19 cellular contexts compared by ENCODE assay signal in the genomic region with DNA sequence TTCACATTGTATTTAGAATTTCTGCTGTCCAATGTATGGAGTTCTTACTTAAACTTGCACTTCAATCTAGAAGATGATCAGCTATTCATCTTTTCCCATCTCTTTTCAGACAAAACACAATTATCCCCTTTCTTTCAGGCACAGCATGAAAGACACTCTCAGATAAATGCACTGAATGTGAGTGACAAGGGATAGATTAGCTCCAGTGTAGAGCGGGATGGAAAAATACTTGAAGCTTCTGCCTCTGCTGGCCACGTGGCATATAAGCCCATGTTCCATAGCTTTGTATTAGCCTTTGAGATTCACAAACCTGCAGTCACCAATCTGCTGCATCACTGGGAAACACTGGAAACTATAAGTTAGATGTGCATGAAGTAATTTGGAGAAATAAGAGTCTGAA.
DNase-seq lines count a peak whose midpoint lies in the region; ATAC-seq and TF ChIP-seq lines count a peak whose summit lies in the region.
"Had no signal": no experiment of that assay in that cellular context is flagged by ENCODE, and none has a peak within 500 bp of the region (broad histone marks: within the 10 kb centered on the region; RNA-seq: fewer than 3 reads in every experiment).

No MANE protein-coding gene starts in this region.

- no peak overlapping the region for H3K27ac ChIP-seq in H9 (ENCODE audit: insufficient read length, low read depth, low read length)
- no peak overlapping the region for H3K27ac ChIP-seq in VCaP
- H3K27ac ChIP-seq in neural cell (ENCODE audit: low read length): no peak overlapping the region
- H3K27ac ChIP-seq: breast epithelium, upper lobe of left lung had no signal

- no peak overlapping the region for H2BK5ac ChIP-seq in H9 (ENCODE audit: insufficient read length, low read length)

- no peak overlapping the region for H4K8ac ChIP-seq in H9 (replicated peaks; ENCODE audit: insufficient read length, low read depth, low read length)

- H3K4ac ChIP-seq in H9 (ENCODE audit: low read depth, low read length): no peak overlapping the region

- H4K20me1 ChIP-seq in H9 (ENCODE audit: control insufficient read depth, insufficient read depth, insufficient read length) (no peaks in the 10 kb centered on the region), neural cell (ENCODE audit: insufficient read depth) (no peaks in the 10 kb centered on the region)

- H2BK12ac ChIP-seq in H9 (ENCODE audit: insufficient read length, low read depth, low read length): no peak overlapping the region

- no peaks in the 10 kb centered on the region for H3K36me3 Mint-ChIP-seq in H9 (ENCODE audit: insufficient read depth in 1 of 3, low read depth in 3 of 3)

- ATAC-seq in HG03439 (IDR thresholded peaks at IDR 0.05; ENCODE audit: unreplicated experiment): no peak

- peak; percentile 90 for TF ChIP-seq EP300 in neural cell (conservative IDR thresholded peaks at IDR 0.05; ENCODE audit: poor library complexity, severe bottlenecking)

- no peaks in the 10 kb centered on the region for H3K79me1 ChIP-seq in H9 (ENCODE audit: insufficient read depth, low read depth, low read length, poor library complexity, severe bottlenecking)

- no peak overlapping the region for H3K56ac ChIP-seq in H9 (ENCODE audit: insufficient read length, low read depth, low read length)

- H3K14ac ChIP-seq in H9 (ENCODE audit: insufficient read depth, low read length): no peak overlapping the region

- no peaks in the 10 kb centered on the region for H3K9me3 ChIP-seq in H9 (ENCODE audit: control insufficient read depth, low read depth, low read length)
- H3K9me3 ChIP-seq in neural cell (ENCODE audit: low read length): no peaks in the 10 kb centered on the region
- H3K9me3 ChIP-seq: BE2C, breast epithelium, upper lobe of left lung had no signal

- H3K27me3 ChIP-seq in H9 (ENCODE audit: insufficient read depth, low read length) (no peaks in the 10 kb centered on the region), neural cell (ENCODE audit: insufficient read depth, low read depth, low read length) (no peaks in the 10 kb centered on the region)
- H3K27me3 ChIP-seq: BE2C, breast epithelium, upper lobe of left lung had no signal

- no peak for TF ChIP-seq POLR2A in NB4 (IDR thresholded peaks at IDR 0.05; ENCODE audit: extremely low read depth, insufficient read length)

- peak; percentile 40; the same call in 2 of the 3 replicates for TF ChIP-seq CTCF in H9 (conservative IDR thresholded peaks at IDR 0.05)
- TF ChIP-seq CTCF in NB4 (IDR thresholded peaks at IDR 0.05; ENCODE audit: low read depth, low read length): peak; percentile 11
- TF ChIP-seq CTCF in VCaP (conservative IDR thresholded peaks at IDR 0.05): peak; percentile 35; the same call in 1 of the 2 replicates
- TF ChIP-seq CTCF in neural cell (IDR thresholded peaks at IDR 0.05; ENCODE audit: poor library complexity, severe bottlenecking): peak; percentile 73

- H2AFZ ChIP-seq in H9 (ENCODE audit: low read length) (no peak overlapping the region), neural cell (ENCODE audit: low read depth, low read length) (no peak overlapping the region)

- H3F3A ChIP-seq in neural cell (ENCODE audit: insufficient read depth, low read length, poor library complexity, severe bottlenecking): no peaks in the 10 kb centered on the region

- WGBS in H9 (ENCODE audit: extremely low coverage, insufficient read length, low lambda C conversion rate): no CpG with 5 or more reads among the region's 2 CpGs

- H3K27me3 Mint-ChIP-seq in H9 (ENCODE audit: low read depth): no peaks in the 10 kb centered on the region

- no peaks in the 10 kb centered on the region for H3K23me2 ChIP-seq in H9 (ENCODE audit: insufficient read length, low read depth, low read length, poor library complexity, severe bottlenecking)

- H4K91ac ChIP-seq in H9 (ENCODE audit: insufficient read length, low read depth, low read length): no peak overlapping the region

- no peak overlapping the region for H3K4me3 ChIP-seq in NB4 (ENCODE audit: low read depth, low read length)
- no peak overlapping the region for H3K4me3 ChIP-seq in neural cell (ENCODE audit: low read length)
- H3K4me3 ChIP-seq: breast epithelium, upper lobe of left lung had no signal

- H3K4me1 Mint-ChIP-seq in H9: peaks cover 0 to under 1% of the 10 kb centered on the region in 2 experiments; a peak in 2 of 4 replicates

- H2BK120ac ChIP-seq in H9 (ENCODE audit: low read depth, low read length, poor library complexity, severe bottlenecking): no peak overlapping the region

- no peak for DNase-seq in H9
- DNase-seq in NB4 (ENCODE audit: low read depth): no peak
- DNase-seq in activated effector memory CD4-positive, alpha-beta T cell treated with anti-CD3 and anti-CD28 coated beads, Interleukin-2, amount 50 U/mL, for 16 hours: no peak
- DNase-seq in NCI-H526 treated with DMSO at 0.1 percent for 48 hours (lab: John Stamatoyannopoulos, UW): no peak
- DNase-seq: activated CD4-positive, alpha-beta T cell treated with anti-CD3 and anti-CD28 coated beads, Interleukin-2, amount 50 U/mL, for 1 hour; activated CD8-positive, alpha-beta memory T cell treated with anti-CD3 and anti-CD28 coated beads, Interleukin-2, amount 50 U/mL, for 4 hours; BE2C; cortex of kidney; KBM-7; NCI-H2029; NCI-H510A; Right ventricle myocardium superior; stimulated activated CD4-positive, alpha-beta T cell treated with anti-CD3 and anti-CD28 coated beads, Interleukin-12 subunit alpha, Interleukin-12 subunit beta, amount 100 ng/mL, for 4 hours; T-helper 1 cell; upper lobe of left lung had no signal

- H3K9ac ChIP-seq in H9 (ENCODE audit: extremely low read depth, insufficient read length, low read length) (no peak overlapping the region), neural cell (ENCODE audit: low read length) (no peak overlapping the region)

- no peak overlapping the region for H3K18ac ChIP-seq in H9 (ENCODE audit: insufficient read length, low read depth, low read length)

- no peak overlapping the region for H2AK5ac ChIP-seq in H9 (ENCODE audit: insufficient read length, low read length)

- no peaks in the 10 kb centered on the region; the same call in 1 of the 2 replicates for H3K4me1 ChIP-seq in H9 (ENCODE audit: insufficient read depth, low read length)
- H3K4me1 ChIP-seq: BE2C, breast epithelium, upper lobe of left lung had no signal

- H3K27ac Mint-ChIP-seq in H9: no peak overlapping the region

- no peaks in the 10 kb centered on the region for H3K36me3 ChIP-seq in neural cell (ENCODE audit: insufficient read depth, low read length)
- H3K36me3 ChIP-seq: BE2C, breast epithelium, upper lobe of left lung had no signal

- no peak overlapping the region for H2BK20ac ChIP-seq in H9 (ENCODE audit: low read depth, low read length, poor library complexity, severe bottlenecking)

- no peak overlapping the region for H3T11ph ChIP-seq in H9 (ENCODE audit: low read length)

- no peaks in the 10 kb centered on the region for H3K9me3 Mint-ChIP-seq in H9

- H3K9me2 ChIP-seq in neural cell (ENCODE audit: insufficient read depth, low read length): no peaks in the 10 kb centered on the region

- no peak overlapping the region for H4K5ac ChIP-seq in H9 (ENCODE audit: insufficient read length, low read depth, low read length)

- H3K23ac ChIP-seq in H9 (ENCODE audit: insufficient read length, low read depth, low read length): no peak overlapping the region

- TF ChIP-seq RAD21 in neural cell (conservative IDR thresholded peaks at IDR 0.05): peak; percentile 43

- H3K79me2 ChIP-seq in H9 (ENCODE audit: insufficient read depth, low read length): no peaks in the 10 kb centered on the region
- H3K79me2 ChIP-seq in neural cell (replicated peaks; ENCODE audit: insufficient read depth, low read length): no peaks in the 10 kb centered on the region

- H3K4me2 ChIP-seq in H9 (ENCODE audit: insufficient read depth, insufficient read length, low read length): no peak overlapping the region
- no peak overlapping the region for H3K4me2 ChIP-seq in neural cell (ENCODE audit: low read length)

- no peak overlapping the region for H2BK15ac ChIP-seq in H9 (ENCODE audit: low read depth, low read length)

- no peak overlapping the region for H3K4me3 Mint-ChIP-seq in H9

TF ChIP-seq in neural cell, 6 proteins besides CTCF, POLR2A, EP300 and RAD21:
- TF ChIP-seq TAF1 (IDR thresholded peaks at IDR 0.05; ENCODE audit: low read depth): no peak
- peak; percentile 93 for TF ChIP-seq POLR2AphosphoS5 (IDR thresholded peaks at IDR 0.05)
- TF ChIP-seq, protein P1, sequence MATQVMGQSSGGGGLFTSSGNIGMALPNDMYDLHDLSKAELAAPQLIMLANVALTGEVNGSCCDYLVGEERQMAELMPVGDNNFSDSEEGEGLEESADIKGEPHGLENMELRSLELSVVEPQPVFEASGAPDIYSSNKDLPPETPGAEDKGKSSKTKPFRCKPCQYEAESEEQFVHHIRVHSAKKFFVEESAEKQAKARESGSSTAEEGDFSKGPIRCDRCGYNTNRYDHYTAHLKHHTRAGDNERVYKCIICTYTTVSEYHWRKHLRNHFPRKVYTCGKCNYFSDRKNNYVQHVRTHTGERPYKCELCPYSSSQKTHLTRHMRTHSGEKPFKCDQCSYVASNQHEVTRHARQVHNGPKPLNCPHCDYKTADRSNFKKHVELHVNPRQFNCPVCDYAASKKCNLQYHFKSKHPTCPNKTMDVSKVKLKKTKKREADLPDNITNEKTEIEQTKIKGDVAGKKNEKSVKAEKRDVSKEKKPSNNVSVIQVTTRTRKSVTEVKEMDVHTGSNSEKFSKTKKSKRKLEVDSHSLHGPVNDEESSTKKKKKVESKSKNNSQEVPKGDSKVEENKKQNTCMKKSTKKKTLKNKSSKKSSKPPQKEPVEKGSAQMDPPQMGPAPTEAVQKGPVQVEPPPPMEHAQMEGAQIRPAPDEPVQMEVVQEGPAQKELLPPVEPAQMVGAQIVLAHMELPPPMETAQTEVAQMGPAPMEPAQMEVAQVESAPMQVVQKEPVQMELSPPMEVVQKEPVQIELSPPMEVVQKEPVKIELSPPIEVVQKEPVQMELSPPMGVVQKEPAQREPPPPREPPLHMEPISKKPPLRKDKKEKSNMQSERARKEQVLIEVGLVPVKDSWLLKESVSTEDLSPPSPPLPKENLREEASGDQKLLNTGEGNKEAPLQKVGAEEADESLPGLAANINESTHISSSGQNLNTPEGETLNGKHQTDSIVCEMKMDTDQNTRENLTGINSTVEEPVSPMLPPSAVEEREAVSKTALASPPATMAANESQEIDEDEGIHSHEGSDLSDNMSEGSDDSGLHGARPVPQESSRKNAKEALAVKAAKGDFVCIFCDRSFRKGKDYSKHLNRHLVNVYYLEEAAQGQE (IDR thresholded peaks at IDR 0.05; ENCODE audit: borderline replicate concordance): peak; percentile 89
- TF ChIP-seq SMC3 (conservative IDR thresholded peaks at IDR 0.05; ENCODE audit: poor library complexity): peak; percentile 42
- TF ChIP-seq EZH2 (IDR thresholded peaks at IDR 0.05; ENCODE audit: borderline replicate concordance, insufficient read depth, low read length, poor library complexity, severe bottlenecking): no peak

Comparison
In these comparisons a context has a peak if more than half of its experiments do, and no peak if none do; other contexts are left out.
1. CTCF ChIP-seq: peak in every context shown above with its lines; median percentile 73 in neural cell; 40 in H9; 35 in VCaP; 11 in NB4.